ENCODE assay signal across 15 cellular contexts in the genomic region with DNA sequence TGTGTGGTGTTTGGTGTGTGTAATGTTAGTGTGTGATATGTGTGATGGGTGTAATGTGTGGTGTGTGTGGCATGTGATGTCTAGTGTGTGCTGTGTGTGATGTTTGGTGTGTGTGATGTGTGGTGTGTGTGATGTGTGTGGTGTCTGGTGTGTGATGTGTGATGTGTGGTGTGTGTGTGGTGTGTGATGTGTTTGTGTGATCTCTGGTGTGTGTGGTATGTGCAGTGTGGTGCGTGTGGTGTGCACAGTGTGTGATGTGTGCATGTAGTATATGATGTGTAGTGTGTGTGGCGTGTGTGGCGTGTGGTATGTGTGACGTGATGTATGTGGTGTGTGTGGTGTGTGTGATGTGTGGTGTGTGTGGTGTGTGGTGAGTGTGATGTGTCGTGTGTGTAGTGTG.
DNase-seq lines count a peak whose midpoint lies in the region; ATAC-seq, FAIRE-seq and TF ChIP-seq lines count a peak whose summit lies in the region.
"Had no signal": no experiment of that assay in that cellular context is flagged by ENCODE, and none has a peak within 500 bp of the region (broad histone marks: within the 10 kb centered on the region; RNA-seq: fewer than 3 reads in every experiment).

No MANE protein-coding gene starts in this region.

- H2BK12ac ChIP-seq in trophoblast cell (ENCODE audit: low read length), result no peak overlapping the region

- CTCF ChIA-PET in HEK293 (lab: Yijun Ruan, JAX), result no interaction called here

- no peaks in the 10 kb centered on the region for H3K36me3 ChIP-seq in HEK293 (ENCODE audit: control insufficient read depth in 2 of 2, insufficient read depth in 1 of 2, low read length in 2 of 2)
- no peaks in the 10 kb centered on the region for H3K36me3 ChIP-seq in bronchial epithelial cell (ENCODE audit: control insufficient read depth, insufficient read depth, low read length)
- H3K36me3 ChIP-seq in trophoblast cell (ENCODE audit: control insufficient read depth in 1 of 2, insufficient read depth in 2 of 2, low read length in 2 of 2), result no peaks in the 10 kb centered on the region

- no peak overlapping the region for H4K8ac ChIP-seq in trophoblast cell (ENCODE audit: low read depth, low read length)

- peaks cover 10% of the 10 kb centered on the region for H3K79me1 ChIP-seq in trophoblast cell (ENCODE audit: low read length)

- peak overlapping the region; percentile 44 for H3K23ac ChIP-seq in trophoblast cell (ENCODE audit: low read length)

- DNase-seq in GM12891 (ENCODE audit: insufficient read length, low spot score) (no peak), bronchial epithelial cell (ENCODE audit: low read depth) (no peak), trophoblast cell (no peak), GM20000 (ENCODE audit: low spot score) (no peak), AG20443 (ENCODE audit: low spot score) (no peak)
- DNase-seq: ACHN; C1 segment of cervical spinal cord; Calu3; CD4-positive, alpha-beta T cell; DMS 273 treated with DMSO at 0.1 percent for 48 hours had no signal

- no peak overlapping the region for H3K9ac ChIP-seq in trophoblast cell (ENCODE audit: low read length)

- no peaks in the 10 kb centered on the region for H3K4me1 ChIP-seq in HEK293 (ENCODE audit: control insufficient read depth, insufficient read depth, low read length)
- H3K4me1 ChIP-seq in trophoblast cell (ENCODE audit: control insufficient read depth in 1 of 2, insufficient read depth in 2 of 2, low read length in 2 of 2), result peaks cover 14 to 23% of the 10 kb centered on the region in 2 experiments

- TF ChIP-seq POLR2A in GM12891 (IDR thresholded peaks at IDR 0.05; ENCODE audit: low read depth, low read length), result no peak

- no peak overlapping the region for H3K4ac ChIP-seq in trophoblast cell (ENCODE audit: low read depth, low read length)

- POLR2A ChIA-PET in HEK293 (lab: Yijun Ruan, JAX), result no interaction called here

- H3K27ac ChIP-seq in HEK293 (ENCODE audit: extremely low read depth, low read depth, low read length), result no peak overlapping the region
- no peak overlapping the region for H3K27ac ChIP-seq in trophoblast cell (ENCODE audit: low read depth, low read length)

- H3K4me2 ChIP-seq in trophoblast cell (ENCODE audit: low read length), result no peak overlapping the region

- H3K79me2 ChIP-seq in trophoblast cell (ENCODE audit: control insufficient read depth, insufficient read depth, low read length, poor library complexity), result peaks cover 2% of the 10 kb centered on the region

- WGBS in trophoblast cell (ENCODE audit: extremely low coverage, insufficient coverage, insufficient read length), result 100% methylated on average over 4 of the region's 5 CpGs

- H3K27me3 ChIP-seq in bronchial epithelial cell (ENCODE audit: control insufficient read depth, insufficient read depth, low read length) (no peaks in the 10 kb centered on the region), trophoblast cell (ENCODE audit: insufficient read depth, low read length) (no peaks in the 10 kb centered on the region)

- H3K14ac ChIP-seq in trophoblast cell (ENCODE audit: low read length), result no peak overlapping the region

- TF ChIP-seq CTCF in HEK293 (tag by site-specific recombination; IDR thresholded peaks at IDR 0.05) (no peak), bronchial epithelial cell (IDR thresholded peaks at IDR 0.05; ENCODE audit: insufficient read depth, low read length, severe bottlenecking) (no peak), GM20000 (IDR thresholded peaks at IDR 0.05; ENCODE audit: extremely low read depth, missing control alignments) (no peak)

- H3K9me3 ChIP-seq in HEK293 (ENCODE audit: control insufficient read depth, insufficient read depth, low read depth, low read length) (no peaks in the 10 kb centered on the region), trophoblast cell (ENCODE audit: insufficient read depth, low read depth, low read length) (peaks cover 6% of the 10 kb centered on the region)

- no peak overlapping the region for H3K4me3 ChIP-seq in HEK293 (ENCODE audit: low read depth, low read length)
- H3K4me3 ChIP-seq in bronchial epithelial cell (ENCODE audit: low read depth, low read length), result no peak overlapping the region
- H3K4me3 ChIP-seq in trophoblast cell (ENCODE audit: low read depth, low read length), result peak overlapping the region; percentile 51
- H3K4me3 ChIP-seq: GM12878 had no signal

- no peak overlapping the region for H4K91ac ChIP-seq in trophoblast cell (ENCODE audit: low read depth, low read length)

- no peak overlapping the region for H4K12ac ChIP-seq in trophoblast cell (ENCODE audit: low read depth, low read length)

- H2AK5ac ChIP-seq in trophoblast cell (ENCODE audit: low read length), result no peak overlapping the region

- FAIRE-seq in GM12891 (lab: Jason Lieb, UNC) (peak; percentile 93), bronchial epithelial cell (lab: Jason Lieb, UNC) (peak; percentile 99)
- FAIRE-seq: GM12878, GM19239, H54 had no signal

- H2AFZ ChIP-seq in trophoblast cell (ENCODE audit: insufficient read depth, low read length, poor library complexity), result no peak overlapping the region

- no peak overlapping the region for H2BK120ac ChIP-seq in trophoblast cell (ENCODE audit: insufficient read depth, low read length, poor library complexity)

- ATAC-seq in HG03520 (IDR thresholded peaks at IDR 0.05; ENCODE audit: unreplicated experiment), result no peak
- ATAC-seq: GM12878 had no signal

- H2BK5ac ChIP-seq in trophoblast cell (ENCODE audit: low read depth, low read length, poor library complexity), result no peak overlapping the region

- H3K18ac ChIP-seq in trophoblast cell (ENCODE audit: low read length), result no peak overlapping the region

TF ChIP-seq in GM12891, 5 proteins besides CTCF, POLR2A, EP300 and RAD21:
- no peak for TF ChIP-seq PAX5 (IDR thresholded peaks at IDR 0.05; ENCODE audit: insufficient read depth, low read length, severe bottlenecking)
- TF ChIP-seq SPI1 (IDR thresholded peaks at IDR 0.05; ENCODE audit: low read depth, low read length), result no peak
- no peak for TF ChIP-seq TAF1 (IDR thresholded peaks at IDR 0.05; ENCODE audit: low read depth, low read length)
- TF ChIP-seq POLR2AphosphoS5 (IDR thresholded peaks at IDR 0.05; ENCODE audit: low read depth, low read length), result no peak
- no peak for TF ChIP-seq POU2F2 (IDR thresholded peaks at IDR 0.05; ENCODE audit: low read depth, low read length)
TF ChIP-seq in GM12891: peak in this region for 0.

TF ChIP-seq in HEK293, 187 proteins besides CTCF, POLR2A, EP300 and RAD21 (continues in another document):
- no peak for TF ChIP-seq ZNF138 (tag by site-specific recombination; IDR thresholded peaks at IDR 0.05; ENCODE audit: borderline replicate concordance)
- no peak for TF ChIP-seq ZNF24 (tag by site-specific recombination; IDR thresholded peaks at IDR 0.05)
- no peak for TF ChIP-seq ZNF791 (tag by site-specific recombination; IDR thresholded peaks at IDR 0.05)
- TF ChIP-seq ZSCAN30 (tag by site-specific recombination; IDR thresholded peaks at IDR 0.05), result no peak
- TF ChIP-seq, protein P1, sequence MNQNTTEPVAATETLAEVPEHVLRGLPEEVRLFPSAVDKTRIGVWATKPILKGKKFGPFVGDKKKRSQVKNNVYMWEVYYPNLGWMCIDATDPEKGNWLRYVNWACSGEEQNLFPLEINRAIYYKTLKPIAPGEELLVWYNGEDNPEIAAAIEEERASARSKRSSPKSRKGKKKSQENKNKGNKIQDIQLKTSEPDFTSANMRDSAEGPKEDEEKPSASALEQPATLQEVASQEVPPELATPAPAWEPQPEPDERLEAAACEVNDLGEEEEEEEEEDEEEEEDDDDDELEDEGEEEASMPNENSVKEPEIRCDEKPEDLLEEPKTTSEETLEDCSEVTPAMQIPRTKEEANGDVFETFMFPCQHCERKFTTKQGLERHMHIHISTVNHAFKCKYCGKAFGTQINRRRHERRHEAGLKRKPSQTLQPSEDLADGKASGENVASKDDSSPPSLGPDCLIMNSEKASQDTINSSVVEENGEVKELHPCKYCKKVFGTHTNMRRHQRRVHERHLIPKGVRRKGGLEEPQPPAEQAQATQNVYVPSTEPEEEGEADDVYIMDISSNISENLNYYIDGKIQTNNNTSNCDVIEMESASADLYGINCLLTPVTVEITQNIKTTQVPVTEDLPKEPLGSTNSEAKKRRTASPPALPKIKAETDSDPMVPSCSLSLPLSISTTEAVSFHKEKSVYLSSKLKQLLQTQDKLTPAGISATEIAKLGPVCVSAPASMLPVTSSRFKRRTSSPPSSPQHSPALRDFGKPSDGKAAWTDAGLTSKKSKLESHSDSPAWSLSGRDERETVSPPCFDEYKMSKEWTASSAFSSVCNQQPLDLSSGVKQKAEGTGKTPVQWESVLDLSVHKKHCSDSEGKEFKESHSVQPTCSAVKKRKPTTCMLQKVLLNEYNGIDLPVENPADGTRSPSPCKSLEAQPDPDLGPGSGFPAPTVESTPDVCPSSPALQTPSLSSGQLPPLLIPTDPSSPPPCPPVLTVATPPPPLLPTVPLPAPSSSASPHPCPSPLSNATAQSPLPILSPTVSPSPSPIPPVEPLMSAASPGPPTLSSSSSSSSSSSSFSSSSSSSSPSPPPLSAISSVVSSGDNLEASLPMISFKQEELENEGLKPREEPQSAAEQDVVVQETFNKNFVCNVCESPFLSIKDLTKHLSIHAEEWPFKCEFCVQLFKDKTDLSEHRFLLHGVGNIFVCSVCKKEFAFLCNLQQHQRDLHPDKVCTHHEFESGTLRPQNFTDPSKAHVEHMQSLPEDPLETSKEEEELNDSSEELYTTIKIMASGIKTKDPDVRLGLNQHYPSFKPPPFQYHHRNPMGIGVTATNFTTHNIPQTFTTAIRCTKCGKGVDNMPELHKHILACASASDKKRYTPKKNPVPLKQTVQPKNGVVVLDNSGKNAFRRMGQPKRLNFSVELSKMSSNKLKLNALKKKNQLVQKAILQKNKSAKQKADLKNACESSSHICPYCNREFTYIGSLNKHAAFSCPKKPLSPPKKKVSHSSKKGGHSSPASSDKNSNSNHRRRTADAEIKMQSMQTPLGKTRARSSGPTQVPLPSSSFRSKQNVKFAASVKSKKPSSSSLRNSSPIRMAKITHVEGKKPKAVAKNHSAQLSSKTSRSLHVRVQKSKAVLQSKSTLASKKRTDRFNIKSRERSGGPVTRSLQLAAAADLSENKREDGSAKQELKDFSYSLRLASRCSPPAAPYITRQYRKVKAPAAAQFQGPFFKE (tag by site-specific recombination; IDR thresholded peaks at IDR 0.05; ENCODE audit: borderline replicate concordance), result no peak
- no peak for TF ChIP-seq ZNF621 (tag by site-specific recombination; IDR thresholded peaks at IDR 0.05)
